Comparison of ENCODE assay signal across 1 cellular context in the genomic region with DNA sequence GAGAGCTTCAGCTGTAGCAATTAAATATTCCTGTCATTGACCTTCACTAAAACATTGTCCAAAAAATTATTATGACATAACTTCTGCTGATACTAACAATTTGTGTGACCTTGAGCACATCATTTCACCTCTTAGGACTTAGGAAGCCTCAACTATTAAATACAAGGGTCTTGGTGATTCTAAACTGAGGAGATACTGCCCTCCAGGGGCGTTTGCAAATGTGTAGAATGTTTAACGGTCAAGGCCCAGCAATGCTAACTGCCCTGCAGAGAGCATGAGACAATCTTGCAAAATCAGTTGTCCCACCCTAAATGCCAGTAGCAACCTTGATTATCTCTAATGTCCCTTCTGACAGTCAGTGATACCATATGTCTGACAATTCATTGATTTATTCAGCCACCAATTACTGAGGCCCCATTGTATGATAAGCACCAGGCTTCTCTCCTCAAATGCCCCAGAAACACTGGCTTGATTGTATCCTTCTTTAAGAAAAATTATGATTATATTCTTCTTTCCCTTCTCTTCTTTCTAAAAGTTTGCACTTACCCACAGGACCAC.
TF ChIP-seq lines count a peak whose summit lies in the region.

No MANE protein-coding gene starts in this region.

TF ChIP-seq in HCT116, 20 proteins besides CTCF, POLR2A, EP300 and RAD21 (continued from another document):
- no peak for TF ChIP-seq TCF7L2 (IDR thresholded peaks at IDR 0.05; ENCODE audit: borderline replicate concordance, extremely low read depth, insufficient read depth, insufficient read length)
- TF ChIP-seq, protein P1, sequence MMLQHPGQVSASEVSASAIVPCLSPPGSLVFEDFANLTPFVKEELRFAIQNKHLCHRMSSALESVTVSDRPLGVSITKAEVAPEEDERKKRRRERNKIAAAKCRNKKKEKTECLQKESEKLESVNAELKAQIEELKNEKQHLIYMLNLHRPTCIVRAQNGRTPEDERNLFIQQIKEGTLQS (IDR thresholded peaks at IDR 0.05) = no peak
TF ChIP-seq in HCT116: peak in this region for 0.
